1 cellular context compared by ENCODE assay signal in genomic region chr6:157981395-157982296, GRCh38.
TF ChIP-seq lines count a peak whose summit lies in the region.

Gene SYNJ2 (plus strand): TSS chr6:157981863. CDS start chr6:157981962, 99 bp downstream.

TF ChIP-seq in HEK293, 187 proteins besides CTCF, POLR2A, EP300 and RAD21 (continued from another document and continues in another):
- peak; percentile 70 for TF ChIP-seq GLIS1 (tag by site-specific recombination; IDR thresholded peaks at IDR 0.05)
- TF ChIP-seq ZNF692 (tag by site-specific recombination; IDR thresholded peaks at IDR 0.05), result peak; percentile 81; the same call in 1 of the 2 replicates
- no peak; the same call in 1 of the 2 replicates for TF ChIP-seq MYNN (tag by site-specific recombination; IDR thresholded peaks at IDR 0.05; ENCODE audit: borderline replicate concordance)
- no peak for TF ChIP-seq ZNF785 (tag by site-specific recombination; IDR thresholded peaks at IDR 0.05)
- TF ChIP-seq ZNF398 (tag by site-specific recombination; IDR thresholded peaks at IDR 0.05), result peak; percentile 86
- TF ChIP-seq ZNF350 (tag by site-specific recombination; IDR thresholded peaks at IDR 0.05), result no peak
- TF ChIP-seq SP3 (tag by site-specific recombination; IDR thresholded peaks at IDR 0.05), result peak; percentile 60
- TF ChIP-seq ZBTB1 (tag by site-specific recombination; IDR thresholded peaks at IDR 0.05), result no peak
- TF ChIP-seq ZNF776 (tag by site-specific recombination; IDR thresholded peaks at IDR 0.05; ENCODE audit: borderline replicate concordance), result no peak
- TF ChIP-seq ZNF501 (tag by site-specific recombination; IDR thresholded peaks at IDR 0.05), result 0 out of 2 replicates have a peak, but pooled peaks have one; percentile 37
- TF ChIP-seq ZNF114 (tag by site-specific recombination; IDR thresholded peaks at IDR 0.05), result no peak
- TF ChIP-seq ZNF639 (tag by site-specific recombination; IDR thresholded peaks at IDR 0.05), result no peak
- TF ChIP-seq RBAK (tag by site-specific recombination; IDR thresholded peaks at IDR 0.05), result no peak
- TF ChIP-seq ZNF324 (tag by site-specific recombination; IDR thresholded peaks at IDR 0.05), result no peak
- peak; percentile 25; the same call in 1 of the 2 replicates for TF ChIP-seq PBX3 (CRISPR knock-in tag; IDR thresholded peaks at IDR 0.05)
- TF ChIP-seq ZNF658 (tag by site-specific recombination; IDR thresholded peaks at IDR 0.05), result no peak
- no peak for TF ChIP-seq ZNF777 (tag by site-specific recombination; IDR thresholded peaks at IDR 0.05; ENCODE audit: borderline replicate concordance)
- no peak; the same call in 1 of the 2 replicates for TF ChIP-seq KLF17 (tag by site-specific recombination; IDR thresholded peaks at IDR 0.05)
- 0 out of 2 replicates have a peak, but pooled peaks have one; percentile 77 for TF ChIP-seq ZNF660 (tag by site-specific recombination; IDR thresholded peaks at IDR 0.05)
- no peak for TF ChIP-seq ZFP3 (tag by site-specific recombination; IDR thresholded peaks at IDR 0.05; ENCODE audit: low read depth)
- no peak for TF ChIP-seq ZNF423 (tag by site-specific recombination; IDR thresholded peaks at IDR 0.05)
- TF ChIP-seq ZIC2 (tag by site-specific recombination; IDR thresholded peaks at IDR 0.05), result peak; percentile 81
- TF ChIP-seq ZNF623 (tag by site-specific recombination; IDR thresholded peaks at IDR 0.05), result no peak
- TF ChIP-seq ZBTB10 (tag by site-specific recombination; IDR thresholded peaks at IDR 0.05), result peak; percentile 39; the same call in 1 of the 2 replicates
- no peak for TF ChIP-seq PRDM4 (tag by site-specific recombination; IDR thresholded peaks at IDR 0.05)
- 0 out of 2 replicates have a peak, but pooled peaks have one; percentile 53 for TF ChIP-seq ZNF513 (tag by site-specific recombination; IDR thresholded peaks at IDR 0.05)
- no peak for TF ChIP-seq ZNF26 (tag by site-specific recombination; IDR thresholded peaks at IDR 0.05)
- TF ChIP-seq ZNF112 (tag by site-specific recombination; IDR thresholded peaks at IDR 0.05), result no peak
- no peak for TF ChIP-seq ZSCAN18 (tag by site-specific recombination; IDR thresholded peaks at IDR 0.05)
- no peak for TF ChIP-seq TRIM28 (IDR thresholded peaks at IDR 0.05; ENCODE audit: borderline replicate concordance, low read length)
- no peak for TF ChIP-seq ZNF670 (tag by site-specific recombination; IDR thresholded peaks at IDR 0.05; ENCODE audit: low read depth)
- no peak for TF ChIP-seq INSM2 (tag by site-specific recombination; IDR thresholded peaks at IDR 0.05)
- no peak for TF ChIP-seq ZNF473 (tag by site-specific recombination; IDR thresholded peaks at IDR 0.05)
